18 cellular contexts compared by ENCODE assay signal in the genomic region with DNA sequence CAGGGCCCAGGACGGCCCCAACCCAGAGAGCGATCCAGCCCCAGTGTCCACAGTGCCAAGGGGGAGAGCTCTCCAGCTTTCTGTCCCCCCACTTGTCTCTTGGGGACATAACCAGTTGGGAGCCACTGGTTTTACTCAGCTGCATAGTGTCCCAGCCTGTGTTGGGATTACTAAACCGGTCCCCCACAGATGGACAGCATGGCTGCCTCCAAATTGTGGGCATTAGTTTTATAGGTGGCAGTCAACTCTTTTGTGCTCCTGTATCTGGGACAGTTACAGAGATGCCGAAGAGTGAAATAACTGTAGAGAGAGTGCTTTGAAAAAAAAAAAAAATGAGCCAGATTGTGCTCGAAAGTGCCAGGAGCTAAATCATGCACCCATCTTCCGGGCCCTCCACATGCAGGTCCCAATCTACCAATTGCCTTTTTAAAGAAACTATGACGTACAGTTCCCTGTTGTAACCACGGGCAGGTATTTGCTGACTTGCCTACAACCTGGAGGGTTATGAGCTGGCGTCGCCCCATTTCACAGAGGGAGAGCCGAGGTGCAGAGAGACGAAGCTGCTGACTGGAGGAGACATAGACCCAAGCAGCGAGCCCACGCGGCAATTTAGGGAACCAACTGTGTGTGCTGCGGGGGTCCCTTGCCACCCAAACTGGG. TPM values are rescaled to one million over a fixed set of nuclear protein-coding genes. Genes with fewer than 3 reads are reported as not detected.
DNase-seq lines count a peak whose midpoint lies in the region; ATAC-seq and TF ChIP-seq lines count a peak whose summit lies in the region.
"Had no signal": no experiment of that assay in that cellular context is flagged by ENCODE, and none has a peak within 500 bp of the region (broad histone marks: within the 10 kb centered on the region; RNA-seq: fewer than 3 reads in every experiment).

No MANE protein-coding gene starts in this region.

- TF ChIP-seq CTCF in MCF 10A (IDR thresholded peaks at IDR 0.05; ENCODE audit: unreplicated experiment) = no peak
- TF ChIP-seq CTCF in mammary epithelial cell (conservative IDR thresholded peaks at IDR 0.05 in 1 of 2, IDR thresholded peaks at IDR 0.05 in 1 of 2; ENCODE audit: extremely low read depth in 1 of 2, insufficient read depth in 1 of 2, low read depth in 1 of 2, low read length in 2 of 2) = no peak
- no peak for TF ChIP-seq CTCF in body of pancreas (IDR thresholded peaks at IDR 0.05)
- no peak for TF ChIP-seq CTCF in neutrophil (IDR thresholded peaks at IDR 0.05)
- TF ChIP-seq CTCF in type B pancreatic cell (conservative IDR thresholded peaks at IDR 0.05) = no peak

- H3K4me2 ChIP-seq in mammary epithelial cell (ENCODE audit: insufficient read depth, low read depth, low read length) = no peak overlapping the region
- no peak overlapping the region for H3K4me2 ChIP-seq in Karpas-422 (ENCODE audit: low read depth, low read length, poor library complexity, severe bottlenecking)

- no peak overlapping the region for H3K9ac ChIP-seq in mammary epithelial cell (ENCODE audit: insufficient read depth, low read length)
- no peak overlapping the region for H3K9ac ChIP-seq in Karpas-422 (ENCODE audit: low read length)

- no peaks in the 10 kb centered on the region for H3K27me3 Mint-ChIP-seq in MCF 10A (ENCODE audit: insufficient read depth, unreplicated experiment)
- peaks cover 69% of the 10 kb centered on the region for H3K27me3 Mint-ChIP-seq in type B pancreatic cell
- peaks cover 20% of the 10 kb centered on the region for H3K27me3 Mint-ChIP-seq in activated CD8-positive, alpha-beta memory T cell treated with anti-CD3 and anti-CD28 coated beads, Interleukin-2, amount 10 ng/mL, durations not matched to agents 7 days and 5 days
- H3K27me3 Mint-ChIP-seq: CD4-positive, alpha-beta memory T cell had no signal

- peaks cover 4% of the 10 kb centered on the region for H3K36me3 Mint-ChIP-seq in MCF 10A (ENCODE audit: insufficient read depth, unreplicated experiment)
- H3K36me3 Mint-ChIP-seq in type B pancreatic cell = no peaks in the 10 kb centered on the region
- H3K36me3 Mint-ChIP-seq in activated CD8-positive, alpha-beta memory T cell treated with anti-CD3 and anti-CD28 coated beads, Interleukin-2, amount 10 ng/mL, durations not matched to agents 7 days and 5 days = no peaks in the 10 kb centered on the region

- ATAC-seq in body of pancreas = no peak
- no peak for ATAC-seq in activated CD8-positive, alpha-beta memory T cell treated with anti-CD3 and anti-CD28 coated beads, Interleukin-2, amount 10 ng/mL, durations not matched to agents 7 days and 5 days

- H3K27ac Mint-ChIP-seq in MCF 10A (ENCODE audit: low read depth, unreplicated experiment) (peak overlapping the region; percentile 44), type B pancreatic cell (no peak overlapping the region)
- H3K27ac Mint-ChIP-seq in activated CD8-positive, alpha-beta memory T cell treated with anti-CD3 and anti-CD28 coated beads, Interleukin-2, amount 10 ng/mL, durations not matched to agents 7 days and 5 days = no peak overlapping the region
- H3K27ac Mint-ChIP-seq: progenitor cell of endocrine pancreas had no signal

- no peak overlapping the region for H3K4me3 Mint-ChIP-seq in MCF 10A (ENCODE audit: unreplicated experiment)
- peak overlapping the region; percentile 48 for H3K4me3 Mint-ChIP-seq in type B pancreatic cell
- H3K4me3 Mint-ChIP-seq in activated CD8-positive, alpha-beta memory T cell treated with anti-CD3 and anti-CD28 coated beads, Interleukin-2, amount 10 ng/mL, durations not matched to agents 7 days and 5 days = no peak overlapping the region

- intact Hi-C loops in MCF 10A (cut with micrococcal nuclease) = no loop called here
- intact Hi-C loops in mammary epithelial cell (cut with micrococcal nuclease) = no loop called here
- intact Hi-C loops in body of pancreas (cut with DNase I) = no loop called here

- BruUV-seq in MCF 10A (replicated peaks; lab: Mats Ljungman, UMichigan) (no TSS peak), mammary epithelial cell (replicated peaks; lab: Mats Ljungman, UMichigan) (no TSS peak)

- dilution Hi-C loops in mammary epithelial cell (cut with HindIII; ENCODE audit: low sequenced_read_pairs) = no loop called here

- no peaks in the 10 kb centered on the region for H3K9me2 ChIP-seq in Karpas-422 (replicated peaks; ENCODE audit: insufficient read depth, low read length)

- H4K20me1 ChIP-seq in mammary epithelial cell (ENCODE audit: insufficient read depth, low read length) (no peaks in the 10 kb centered on the region), Karpas-422 (ENCODE audit: insufficient read depth, low read depth, low read length) (peaks cover 35% of the 10 kb centered on the region; the same call in 1 of the 2 replicates)

- H3K79me2 ChIP-seq in mammary epithelial cell (ENCODE audit: insufficient read depth, low read length) (peaks cover 45% of the 10 kb centered on the region), Karpas-422 (ENCODE audit: low read length) (no peaks in the 10 kb centered on the region)

- H2AFZ ChIP-seq in mammary epithelial cell (ENCODE audit: low read depth, low read length) = no peak overlapping the region
- no peak overlapping the region for H2AFZ ChIP-seq in Karpas-422 (ENCODE audit: low read length)

- in situ Hi-C loops in mammary epithelial cell (cut with MboI; ENCODE audit: low sequenced_read_pairs in 2 of 2) = no loop called here

- H3K9me3 Mint-ChIP-seq in MCF 10A (ENCODE audit: unreplicated experiment) (no peaks in the 10 kb centered on the region), type B pancreatic cell (no peaks in the 10 kb centered on the region)
- no peaks in the 10 kb centered on the region for H3K9me3 Mint-ChIP-seq in activated CD8-positive, alpha-beta memory T cell treated with anti-CD3 and anti-CD28 coated beads, Interleukin-2, amount 10 ng/mL, durations not matched to agents 7 days and 5 days (ENCODE audit: low read depth)
- H3K9me3 Mint-ChIP-seq: IgD-negative memory B cell had no signal

- POLR2A ChIA-PET in MCF 10A (lab: Yijun Ruan, JAX) = interaction anchor here (0.6 to 2.4 kb wide), 9 partner anchors 14 to 1358 kb away, joined by 3 to 13 read pairs (median 4); no protein-coding TSS in a partner anchor

- H3K27me3 ChIP-seq in mammary epithelial cell (ENCODE audit: insufficient read depth, low read length) (no peaks in the 10 kb centered on the region), body of pancreas (no peaks in the 10 kb centered on the region), neutrophil (peaks cover 1% of the 10 kb centered on the region), Karpas-422 (ENCODE audit: low read length) (no peaks in the 10 kb centered on the region)

- DNase-seq in MCF 10A (ENCODE audit: unreplicated experiment) = no peak
- DNase-seq in mammary epithelial cell = no peak
- peak in 2 of 4 donors; percentile 29 to 43 for DNase-seq in body of pancreas
- no peak for DNase-seq in type B pancreatic cell (ENCODE audit: extremely low spot score, unreplicated experiment)
- DNase-seq in Karpas-422 = no peak
- no peak for DNase-seq in kidney glomerular epithelial cell (lab: John Stamatoyannopoulos, UW)
- no peak for DNase-seq in activated CD8-positive, alpha-beta memory T cell treated with anti-CD3 and anti-CD28 coated beads, Interleukin-2, amount 10 ng/mL, durations not matched to agents 7 days and 5 days
- DNase-seq: 8988T; activated CD4-positive, CD25-positive, alpha-beta regulatory T cell; activated effector memory CD4-positive, alpha-beta T cell treated with Interleukin-2 at 50 U/mL for 16 hours; CD4-positive, alpha-beta memory T cell; dermis blood vessel endothelial cell; NCI-H1092 treated with DMSO at 0.1 percent for 48 hours; NCI-H2227 treated with DMSO at 0.1 percent for 48 hours; T-helper 2 cell had no signal

- H3K4me1 ChIP-seq in mammary epithelial cell (ENCODE audit: insufficient read depth, low read length) (peaks cover 35% of the 10 kb centered on the region), body of pancreas (peaks cover 59% of the 10 kb centered on the region), neutrophil (ENCODE audit: control insufficient read depth in 1 of 2, insufficient read depth in 1 of 2, low read depth in 1 of 2, low read length in 1 of 2) (peaks cover 40 to 49% of the 10 kb centered on the region in 2 experiments), Karpas-422 (ENCODE audit: low read length) (peaks cover 11% of the 10 kb centered on the region)

- CTCF ChIA-PET in MCF 10A (lab: Yijun Ruan, JAX) = interaction anchor here (0.6 to 1.1 kb wide), 6 partner anchors 16 to 123 kb away, joined by 4 to 6 read pairs (median 5); no protein-coding TSS in a partner anchor
- CTCF ChIA-PET in mammary epithelial cell (lab: Charles Lee; ENCODE audit: low non-redundant PET) = no interaction called here
- CTCF ChIA-PET in activated CD8-positive, alpha-beta memory T cell treated with anti-CD3 and anti-CD28 coated beads, Interleukin-2, amount 10 ng/mL, durations not matched to agents 7 days and 5 days (lab: Charles Lee) = interaction anchor here (1.0 to 1.4 kb wide), 2 partner anchors 66 to 77 kb away, joined by 3 to 4 read pairs; no protein-coding TSS in a partner anchor

- no peak for TF ChIP-seq POLR2A in body of pancreas (IDR thresholded peaks at IDR 0.05)

- H3K27ac ChIP-seq in mammary epithelial cell (ENCODE audit: insufficient read depth, low read depth, low read length) (no peak overlapping the region), body of pancreas (peak overlapping the region; percentile 48 to 99 (median 98)), neutrophil (peak overlapping the region; percentile 96), Karpas-422 (ENCODE audit: low read length) (no peak overlapping the region)

- H3K9me3 ChIP-seq in mammary epithelial cell (replicated peaks; ENCODE audit: insufficient read depth, low read length) = no peaks in the 10 kb centered on the region
- no peaks in the 10 kb centered on the region for H3K9me3 ChIP-seq in body of pancreas
- H3K9me3 ChIP-seq in neutrophil = no peaks in the 10 kb centered on the region
- H3K9me3 ChIP-seq in Karpas-422 (ENCODE audit: low read length) = no peaks in the 10 kb centered on the region

- 82% methylated on average over 13 of the region's 16 CpGs for WGBS in mammary epithelial cell (ENCODE audit: low coverage, missing lambda C conversion rate)
- 58 to 65% methylated on average over 15 to 16 of the region's 16 CpGs for WGBS in body of pancreas, 2 donors

- H3K4me1 Mint-ChIP-seq in MCF 10A (ENCODE audit: insufficient read depth, unreplicated experiment) (peaks cover 44% of the 10 kb centered on the region), type B pancreatic cell (ENCODE audit: unreplicated experiment) (peaks cover 15% of the 10 kb centered on the region)
- peaks cover 22% of the 10 kb centered on the region for H3K4me1 Mint-ChIP-seq in activated CD8-positive, alpha-beta memory T cell treated with anti-CD3 and anti-CD28 coated beads, Interleukin-2, amount 10 ng/mL, durations not matched to agents 7 days and 5 days

- H3K4me3 ChIP-seq in mammary epithelial cell (replicated peaks in 1 of 3; ENCODE audit: insufficient read depth in 1 of 3, low read depth in 2 of 3, low read length in 3 of 3) (no peak overlapping the region), body of pancreas (no peak overlapping the region), neutrophil (ENCODE audit: low read depth in 1 of 2, low read length in 1 of 2) (no peak overlapping the region), Karpas-422 (ENCODE audit: low read length) (no peak overlapping the region)

- H3K36me3 ChIP-seq in mammary epithelial cell (ENCODE audit: insufficient read depth, low read length) = no peaks in the 10 kb centered on the region
- no peaks in the 10 kb centered on the region for H3K36me3 ChIP-seq in body of pancreas (replicated peaks in 1 of 2; ENCODE audit: insufficient read depth in 1 of 2, low read depth in 2 of 2)
- no peaks in the 10 kb centered on the region for H3K36me3 ChIP-seq in neutrophil
- H3K36me3 ChIP-seq in Karpas-422 (ENCODE audit: insufficient read depth, low read length) = no peaks in the 10 kb centered on the region

RNA-seq across cellular contexts. Expression of a gene that starts 2.4 kb away (rescaled TPM):
- total RNA-seq in MCF 10A (2022) (83.4 and 85.5 TPM in 2 replicates), mammary epithelial cell (10 to 100 TPM; 43.7 to 77.5 TPM), body of pancreas (100 to 1,000 TPM; 178 to 186 TPM), type B pancreatic cell (ENCODE audit: low replicate concordance) (12.5 and 17.8 TPM in 2 replicates)
- 8.9 TPM for polyA plus RNA-seq in mammary epithelial cell
- 43.2 TPM for polyA minus RNA-seq in mammary epithelial cell
- 0.82 and 4.4 TPM in 2 replicates for total RNA-seq in Karpas-422 (2014; rRNA removed; shearing (Covaris generic); ENCODE audit: low replicate concordance)
- 10 to 100 TPM; 14.0 to 15.1 TPM for total RNA-seq in activated CD8-positive, alpha-beta memory T cell treated with anti-CD3 and anti-CD28 coated beads, Interleukin-2, amount 10 ng/mL, durations not matched to agents 7 days and 5 days

Comparison
In these comparisons a context has a peak if more than half of its experiments do, and no peak if none do; other contexts are left out.
1. H3K27ac ChIP-seq: peak in body of pancreas (4 of 4) and neutrophil (single experiment); none in mammary epithelial cell (single experiment) and Karpas-422 (single experiment).